In genomic region chr17:19038730-19039129, GRCh38 we compare ENCODE assay signal across 1 cellular context. TPM values are rescaled to one million over a fixed set of nuclear protein-coding genes. Genes with fewer than 3 reads are reported as not detected.
"Had no signal": no experiment of that assay in that cellular context is flagged by ENCODE, and none has a peak within 500 bp of the region (broad histone marks: within the 10 kb centered on the region; RNA-seq: fewer than 3 reads in every experiment).

No MANE protein-coding gene starts in this region.

RNA-seq across cellular contexts. Expression of gene GRAP, which starts 8.0 kb away (rescaled TPM):
- total RNA-seq: mammary epithelial cell had no signal
- polyA plus RNA-seq: mammary epithelial cell had no signal
